Comparison of ENCODE assay signal across 23 cellular contexts in genomic region chr12:71007736-71008449, GRCh38.
"Had no signal": no experiment of that assay in that cellular context is flagged by ENCODE, and none has a peak within 500 bp of the region (broad histone marks: within the 10 kb centered on the region; RNA-seq: fewer than 3 reads in every experiment).

No MANE protein-coding gene starts in this region.

- H3K27me3 ChIP-seq: neutrophil, ovary, transverse colon had no signal

- H3K36me3 ChIP-seq: neutrophil, ovary, transverse colon, WERI-Rb-1 had no signal

- H3K9me3 ChIP-seq: neutrophil, ovary, psoas muscle, transverse colon had no signal

- H3K27ac ChIP-seq: neutrophil, ovary, psoas muscle, transverse colon, WERI-Rb-1 had no signal

- ATAC-seq: activated naive CD4-positive, alpha-beta T cell treated with anti-CD3 and anti-CD28 coated beads, Interleukin-2, amount 50 U/mL, for 72 hours; activated T-helper 17 cell treated with anti-CD3 and anti-CD28 coated beads, Interleukin-2, amount 50 U/mL, for 72 hours; left ventricle myocardium superior; natural killer cell treated with Interleukin-12 subunit alpha and Interleukin-12 subunit beta and Interleukin-15 and Interleukin-18, amount 100 ng/mL, for 72 hours; psoas muscle; right cardiac atrium; stimulated activated effector memory CD8-positive, alpha-beta T cell treated with anti-CD3 and anti-CD28 coated beads, Interleukin-12 subunit alpha, Interleukin-12 subunit beta, amount 100 ng/mL, for 72 hours; stimulated activated naive CD8-positive, alpha-beta T cell treated with anti-CD3 and anti-CD28 coated beads, Interleukin-15, amount 100 ng/mL, for 72 hours; T-cell had no signal

- H3K4me3 ChIP-seq: ovary, psoas muscle, transverse colon had no signal

- H3K4me1 ChIP-seq: psoas muscle, transverse colon had no signal

- DNase-seq: activated CD4-positive, CD25-positive, alpha-beta regulatory T cell treated with anti-CD3 and anti-CD28 coated beads, Interleukin-2, amount 50 U/mL, for 72 hours; activated T-cell treated with anti-CD3 and anti-CD28 coated beads, Interleukin-2, amount 50 U/mL, for 24 hours; aorta; central memory CD4-positive, alpha-beta T cell; dermis blood vessel endothelial cell; effector CD8-positive, alpha-beta T cell; erythroblast; hippocampal formation; left ventricle myocardium superior; mammary epithelial cell; ovary; psoas muscle; right cardiac atrium; stimulated activated CD4-positive, alpha-beta T cell treated with anti-CD3 and anti-CD28 coated beads, Interleukin-1b, Interleukin-23, amount 100 ng/mL, for 48 hours; stimulated activated naive CD8-positive, alpha-beta T cell treated with anti-CD3 and anti-CD28 coated beads, Interleukin-15, amount 100 ng/mL, for 72 hours; T-cell; transverse colon; WERI-Rb-1 had no signal
